Comparison of ENCODE assay signal across 1 cellular context in the genomic region with DNA sequence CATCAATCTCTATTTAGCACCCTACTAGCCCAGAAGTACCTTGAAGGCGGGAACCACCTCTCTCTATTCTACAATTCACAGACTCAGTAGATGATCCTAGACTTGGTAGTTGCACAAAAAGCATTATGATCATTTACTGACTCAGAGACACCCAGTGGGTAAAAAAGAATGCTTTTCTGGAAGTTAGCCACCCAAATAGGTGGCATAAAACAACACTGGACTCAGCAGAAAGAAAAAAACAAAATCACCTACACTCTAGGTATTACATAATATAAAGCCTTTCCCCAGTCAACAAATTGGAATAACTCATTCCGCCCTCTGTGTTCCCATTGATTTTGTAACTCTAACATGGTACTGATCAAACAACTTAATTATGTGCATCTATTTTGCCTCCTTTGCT.
TF ChIP-seq lines count a peak whose summit lies in the region.

No MANE protein-coding gene starts in this region.

TF ChIP-seq in H1, 55 proteins besides CTCF, POLR2A, EP300 and RAD21:
- TF ChIP-seq TEAD4 (IDR thresholded peaks at IDR 0.05; ENCODE audit: low read depth, low read length) (no peak), YY1 (IDR thresholded peaks at IDR 0.05; ENCODE audit: low read depth, low read length) (no peak), PHF8 (conservative IDR thresholded peaks at IDR 0.05; ENCODE audit: low read depth, low read length) (no peak), SP4 (IDR thresholded peaks at IDR 0.05; ENCODE audit: low read length) (no peak), GABPA (IDR thresholded peaks at IDR 0.05; ENCODE audit: borderline replicate concordance, insufficient read depth, low read length) (no peak), CBX8 (IDR thresholded peaks at IDR 0.05; ENCODE audit: borderline replicate concordance, low read depth, low read length) (no peak), SIX5 (IDR thresholded peaks at IDR 0.05; ENCODE audit: low read depth, low read length) (no peak), KDM5A (IDR thresholded peaks at IDR 0.05; ENCODE audit: low read length) (no peak), TAF1 (IDR thresholded peaks at IDR 0.05; ENCODE audit: low read depth, low read length) (no peak), TAF7 (optimal IDR thresholded peaks at IDR 0.05; ENCODE audit: borderline replicate concordance, low read depth, low read length) (no peak), RNF2 (IDR thresholded peaks at IDR 0.05; ENCODE audit: borderline replicate concordance, low read depth, low read length, missing control alignments, poor library complexity, severe bottlenecking) (no peak), BACH1 (IDR thresholded peaks at IDR 0.05; ENCODE audit: low read length) (no peak), HDAC6 (IDR thresholded peaks at IDR 0.05; ENCODE audit: low read depth, low read length) (no peak), BCL11A (IDR thresholded peaks at IDR 0.05; ENCODE audit: low read depth in 2 of 2, low read length in 2 of 2) (no peak), SIN3A (conservative IDR thresholded peaks at IDR 0.05 in 1 of 2, IDR thresholded peaks at IDR 0.05 in 1 of 2; ENCODE audit: low read depth in 1 of 2, low read length in 2 of 2) (no peak), CHD2 (IDR thresholded peaks at IDR 0.05; ENCODE audit: low read length) (no peak)
- TF ChIP-seq, protein P1, sequence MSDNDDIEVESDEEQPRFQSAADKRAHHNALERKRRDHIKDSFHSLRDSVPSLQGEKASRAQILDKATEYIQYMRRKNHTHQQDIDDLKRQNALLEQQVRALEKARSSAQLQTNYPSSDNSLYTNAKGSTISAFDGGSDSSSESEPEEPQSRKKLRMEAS (IDR thresholded peaks at IDR 0.05): no peak
- TF ChIP-seq, protein P2, sequence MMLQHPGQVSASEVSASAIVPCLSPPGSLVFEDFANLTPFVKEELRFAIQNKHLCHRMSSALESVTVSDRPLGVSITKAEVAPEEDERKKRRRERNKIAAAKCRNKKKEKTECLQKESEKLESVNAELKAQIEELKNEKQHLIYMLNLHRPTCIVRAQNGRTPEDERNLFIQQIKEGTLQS (IDR thresholded peaks at IDR 0.05; ENCODE audit: insufficient read depth, low read depth, low read length): no peak
